13 cellular contexts compared by ENCODE assay signal in the genomic region with DNA sequence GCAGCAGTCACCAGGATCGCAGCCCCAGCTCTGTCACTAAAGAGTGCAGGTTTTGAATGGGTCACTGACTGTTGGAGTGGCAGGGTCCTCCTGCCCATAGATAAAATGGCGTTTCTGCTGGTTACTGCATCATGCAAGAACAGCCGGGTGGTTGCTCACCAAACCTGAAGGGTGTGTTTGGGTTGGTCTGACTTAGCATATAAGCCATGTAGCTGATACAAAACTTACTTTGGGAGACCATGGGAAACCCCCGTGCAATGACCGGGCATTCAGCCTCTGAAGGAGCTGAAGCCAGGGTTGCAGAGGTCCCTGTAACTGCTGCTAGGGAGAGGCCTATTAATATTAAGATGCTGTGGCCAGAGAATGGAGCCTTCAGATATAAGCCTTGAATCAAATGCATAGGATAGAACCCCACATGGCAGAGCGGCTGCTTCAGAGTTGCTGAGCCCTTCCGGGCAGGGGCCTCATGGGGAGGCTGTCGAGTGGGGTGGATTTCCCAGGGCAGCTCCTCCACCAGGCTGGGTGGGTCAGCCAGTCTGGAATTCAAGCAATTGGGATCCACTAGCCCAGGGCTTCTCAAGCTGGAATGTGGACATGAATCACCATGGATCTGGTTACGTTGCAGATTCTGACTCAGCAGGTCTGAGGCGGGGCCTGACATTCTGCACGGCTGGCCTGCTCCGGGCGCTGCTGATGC.
DNase-seq lines count a peak whose midpoint lies in the region; FAIRE-seq and TF ChIP-seq lines count a peak whose summit lies in the region.
"Had no signal": no experiment of that assay in that cellular context is flagged by ENCODE, and none has a peak within 500 bp of the region (broad histone marks: within the 10 kb centered on the region; RNA-seq: fewer than 3 reads in every experiment).

No MANE protein-coding gene starts in this region.

- no peak overlapping the region for H2AFZ ChIP-seq in hepatocyte
- H2AFZ ChIP-seq: parathyroid adenoma had no signal

- no peak overlapping the region for H3K4me3 ChIP-seq in breast epithelium
- peak overlapping the region; percentile 35 for H3K4me3 ChIP-seq in WI38 (ENCODE audit: low read depth, low read length)
- no peak overlapping the region for H3K4me3 ChIP-seq in hepatocyte
- H3K4me3 ChIP-seq: heart left ventricle had no signal

- H3K27ac ChIP-seq in breast epithelium = no peak overlapping the region
- H3K27ac ChIP-seq in hepatocyte = no peak overlapping the region
- H3K27ac ChIP-seq: heart left ventricle, parathyroid adenoma had no signal

- no peaks in the 10 kb centered on the region for H4K20me1 ChIP-seq in hepatocyte (ENCODE audit: insufficient read depth, poor library complexity, severe bottlenecking)

- no peak overlapping the region for H3K4me2 ChIP-seq in hepatocyte

- H3K36me3 ChIP-seq in breast epithelium (no peaks in the 10 kb centered on the region), hepatocyte (replicated peaks; ENCODE audit: insufficient read depth, low read depth) (no peaks in the 10 kb centered on the region)
- H3K36me3 ChIP-seq: heart left ventricle had no signal

- no peaks in the 10 kb centered on the region for H3K27me3 ChIP-seq in breast epithelium
- no peaks in the 10 kb centered on the region for H3K27me3 ChIP-seq in hepatocyte

- CTCF ChIA-PET in MCF 10A (lab: Yijun Ruan, JAX) = interaction anchor here (0.5 to 1.6 kb wide), 6 partner anchors 10 to 1192 kb away, joined by 3 to 5 read pairs (median 4); no protein-coding TSS in a partner anchor

- H3K4me1 ChIP-seq in breast epithelium = no peaks in the 10 kb centered on the region
- H3K4me1 ChIP-seq in hepatocyte (ENCODE audit: insufficient read depth) = no peaks in the 10 kb centered on the region
- H3K4me1 ChIP-seq: heart left ventricle, parathyroid adenoma had no signal

- POLR2A ChIA-PET in MCF 10A (lab: Yijun Ruan, JAX) = interaction anchor here (0.6 to 2.1 kb wide), 14 partner anchors 8 to 706 kb away, joined by 3 to 12 read pairs (median 3); a partner anchor contains a TSS

- 69% methylated on average over 13 of the region's 13 CpGs for WGBS in hepatocyte (ENCODE audit: low lambda C conversion rate, missing lambda C conversion rate)

- peak overlapping the region; percentile 29 for H3K4me3 Mint-ChIP-seq in MCF 10A (ENCODE audit: unreplicated experiment)
- H3K4me3 Mint-ChIP-seq: B cell had no signal

- FAIRE-seq in urothelium cell line (lab: Jason Lieb, UNC) = no peak

- no TSS peak for BruUV-seq in MCF 10A (replicated peaks; lab: Mats Ljungman, UMichigan)

- H3K27ac Mint-ChIP-seq in MCF 10A (ENCODE audit: low read depth, unreplicated experiment) = peak overlapping the region; percentile 83
- H3K27ac Mint-ChIP-seq: B cell had no signal

- H3K9me3 ChIP-seq in breast epithelium (no peaks in the 10 kb centered on the region), hepatocyte (ENCODE audit: low read depth) (no peaks in the 10 kb centered on the region)
- H3K9me3 ChIP-seq: heart left ventricle had no signal

- H3K79me2 ChIP-seq in hepatocyte = no peaks in the 10 kb centered on the region
- H3K79me2 ChIP-seq: parathyroid adenoma had no signal

- no peaks in the 10 kb centered on the region for H3K9me2 ChIP-seq in hepatocyte (replicated peaks; ENCODE audit: insufficient read depth)

- peaks cover 6% of the 10 kb centered on the region for H3K36me3 Mint-ChIP-seq in MCF 10A (ENCODE audit: insufficient read depth, unreplicated experiment)

- TF ChIP-seq CTCF in MCF 10A (IDR thresholded peaks at IDR 0.05; ENCODE audit: unreplicated experiment) = no peak
- no peak for TF ChIP-seq CTCF in breast epithelium (IDR thresholded peaks at IDR 0.05)
- TF ChIP-seq CTCF in WI38 (IDR thresholded peaks at IDR 0.05; ENCODE audit: low read depth, low read length) = no peak
- TF ChIP-seq CTCF in hepatocyte (IDR thresholded peaks at IDR 0.05; ENCODE audit: poor library complexity) = no peak
- TF ChIP-seq CTCF in GM10266 (IDR thresholded peaks at IDR 0.05; ENCODE audit: control insufficient read depth, insufficient read depth, low read depth, missing control alignments) = no peak

- no peak for TF ChIP-seq POLR2A in breast epithelium (IDR thresholded peaks at IDR 0.05)

- no peaks in the 10 kb centered on the region for H3K9me3 Mint-ChIP-seq in MCF 10A (ENCODE audit: unreplicated experiment)

- peaks cover 14% of the 10 kb centered on the region for H3K4me1 Mint-ChIP-seq in MCF 10A (ENCODE audit: insufficient read depth, unreplicated experiment)
- H3K4me1 Mint-ChIP-seq: B cell had no signal

- intact Hi-C loops in MCF 10A (cut with micrococcal nuclease) = loop anchor here (1.0 to 10.0 kb wide), 2 partner anchors 112 to 186 kb away; no protein-coding TSS in a partner anchor
- intact Hi-C loops in breast epithelium (cut with DNase I; ENCODE audit: low total_unique reads) = no loop called here

- H3K27me3 Mint-ChIP-seq in MCF 10A (ENCODE audit: insufficient read depth, unreplicated experiment) = no peaks in the 10 kb centered on the region

- DNase-seq in MCF 10A (ENCODE audit: unreplicated experiment) (peak; percentile 90), breast epithelium (ENCODE audit: low spot score in 2 of 2) (no peak), hepatocyte (ENCODE audit: low spot score) (peak; percentile 64), urothelium cell line (ENCODE audit: low spot score) (peak; percentile 95), NCI-H2171 treated with DMSO at 0.1 percent for 48 hours (lab: John Stamatoyannopoulos, UW) (no peak), GM10266 (ENCODE audit: extremely low spot score) (no peak)
- DNase-seq in activated CD4-positive, alpha-beta T cell treated with anti-CD3 and anti-CD28 coated beads for 4 hours = no peak
- DNase-seq: activated gamma-delta T cell treated with Interleukin-2 at 50 U/mL for 16 hours; heart left ventricle; stimulated activated naive CD8-positive, alpha-beta T cell treated with anti-CD3 and anti-CD28 coated beads, Interleukin-15, Interleukin-2, amounts not matched to agents 100 U/mL and 50 U/mL, for 24 hours had no signal

Comparison
In these comparisons a context has a peak if more than half of its experiments do, and no peak if none do; other contexts are left out.
1. DNase-seq: peak in MCF 10A (single experiment), hepatocyte (single experiment) and urothelium cell line (single experiment); none in breast epithelium (0 of 2), NCI-H2171 treated with DMSO at 0.1 percent for 48 hours (single experiment), GM10266 (single experiment) and activated CD4-positive, alpha-beta T cell treated with anti-CD3 and anti-CD28 coated beads for 4 hours (0 of 2).